In genomic region chr11:96330511-96330859, GRCh38 we compare ENCODE assay signal across 1 cellular context.
TF ChIP-seq lines count a peak whose summit lies in the region.

No MANE protein-coding gene starts in this region.

TF ChIP-seq in K562, 482 proteins besides CTCF, POLR2A, EP300 and RAD21 (continued from another document and continues in another):
- TF ChIP-seq, protein P1, sequence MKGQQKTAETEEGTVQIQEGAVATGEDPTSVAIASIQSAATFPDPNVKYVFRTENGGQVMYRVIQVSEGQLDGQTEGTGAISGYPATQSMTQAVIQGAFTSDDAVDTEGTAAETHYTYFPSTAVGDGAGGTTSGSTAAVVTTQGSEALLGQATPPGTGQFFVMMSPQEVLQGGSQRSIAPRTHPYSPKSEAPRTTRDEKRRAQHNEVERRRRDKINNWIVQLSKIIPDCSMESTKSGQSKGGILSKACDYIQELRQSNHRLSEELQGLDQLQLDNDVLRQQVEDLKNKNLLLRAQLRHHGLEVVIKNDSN (CRISPR knock-in tag; IDR thresholded peaks at IDR 0.05): no peak
- TF ChIP-seq ESRRA (IDR thresholded peaks at IDR 0.05; ENCODE audit: borderline replicate concordance, low read depth): no peak
- TF ChIP-seq RAD51 (IDR thresholded peaks at IDR 0.05; ENCODE audit: borderline replicate concordance, low read depth): no peak
- no peak for TF ChIP-seq PRPF4 (IDR thresholded peaks at IDR 0.05; ENCODE audit: insufficient read depth, low read depth, low read length, poor library complexity, severe bottlenecking)
- no peak for TF ChIP-seq UBTF (IDR thresholded peaks at IDR 0.05; ENCODE audit: borderline replicate concordance in 1 of 2, low read depth in 2 of 2, low read length in 2 of 2)
- peak; percentile 93 for TF ChIP-seq ZNF175 (CRISPR knock-in tag; IDR thresholded peaks at IDR 0.05; ENCODE audit: low read depth)
- TF ChIP-seq NFE2L1 (tag; IDR thresholded peaks at IDR 0.05; ENCODE audit: borderline replicate concordance, low read depth): peak; percentile 30; the same call in 1 of the 2 replicates
- 0 out of 2 replicates have a peak, but pooled peaks have one; percentile 57 for TF ChIP-seq ZNF644 (tag; IDR thresholded peaks at IDR 0.05; ENCODE audit: low read depth)
- TF ChIP-seq BRD9 (IDR thresholded peaks at IDR 0.05; ENCODE audit: low read depth, partially characterized antibody): no peak
- no peak for TF ChIP-seq GATA2 (CRISPR knock-in tag; IDR thresholded peaks at IDR 0.05)
- TF ChIP-seq, protein P2, sequence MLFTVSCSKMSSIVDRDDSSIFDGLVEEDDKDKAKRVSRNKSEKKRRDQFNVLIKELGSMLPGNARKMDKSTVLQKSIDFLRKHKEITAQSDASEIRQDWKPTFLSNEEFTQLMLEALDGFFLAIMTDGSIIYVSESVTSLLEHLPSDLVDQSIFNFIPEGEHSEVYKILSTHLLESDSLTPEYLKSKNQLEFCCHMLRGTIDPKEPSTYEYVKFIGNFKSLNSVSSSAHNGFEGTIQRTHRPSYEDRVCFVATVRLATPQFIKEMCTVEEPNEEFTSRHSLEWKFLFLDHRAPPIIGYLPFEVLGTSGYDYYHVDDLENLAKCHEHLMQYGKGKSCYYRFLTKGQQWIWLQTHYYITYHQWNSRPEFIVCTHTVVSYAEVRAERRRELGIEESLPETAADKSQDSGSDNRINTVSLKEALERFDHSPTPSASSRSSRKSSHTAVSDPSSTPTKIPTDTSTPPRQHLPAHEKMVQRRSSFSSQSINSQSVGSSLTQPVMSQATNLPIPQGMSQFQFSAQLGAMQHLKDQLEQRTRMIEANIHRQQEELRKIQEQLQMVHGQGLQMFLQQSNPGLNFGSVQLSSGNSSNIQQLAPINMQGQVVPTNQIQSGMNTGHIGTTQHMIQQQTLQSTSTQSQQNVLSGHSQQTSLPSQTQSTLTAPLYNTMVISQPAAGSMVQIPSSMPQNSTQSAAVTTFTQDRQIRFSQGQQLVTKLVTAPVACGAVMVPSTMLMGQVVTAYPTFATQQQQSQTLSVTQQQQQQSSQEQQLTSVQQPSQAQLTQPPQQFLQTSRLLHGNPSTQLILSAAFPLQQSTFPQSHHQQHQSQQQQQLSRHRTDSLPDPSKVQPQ (CRISPR knock-in tag; IDR thresholded peaks at IDR 0.05; ENCODE audit: borderline replicate concordance): peak; percentile 52; the same call in 1 of the 2 replicates
- no peak for TF ChIP-seq FIP1L1 (IDR thresholded peaks at IDR 0.05; ENCODE audit: low read depth, low read length, poor library complexity, severe bottlenecking)
- TF ChIP-seq ZNF277 (CRISPR knock-in tag; IDR thresholded peaks at IDR 0.05; ENCODE audit: borderline replicate concordance): no peak
- no peak for TF ChIP-seq MXD1 (CRISPR knock-in tag; IDR thresholded peaks at IDR 0.05; ENCODE audit: borderline replicate concordance, poor library complexity, severe bottlenecking)
- TF ChIP-seq PYGO2 (tag; IDR thresholded peaks at IDR 0.05): peak; percentile 93
- no peak for TF ChIP-seq ZNF407 (IDR thresholded peaks at IDR 0.05; ENCODE audit: low read depth)
- TF ChIP-seq RFX5 (IDR thresholded peaks at IDR 0.05; ENCODE audit: low read depth, low read length): no peak
- peak; percentile 37; the same call in 1 of the 2 replicates for TF ChIP-seq ZNF140 (CRISPR knock-in tag; IDR thresholded peaks at IDR 0.05)
- TF ChIP-seq, protein P3, sequence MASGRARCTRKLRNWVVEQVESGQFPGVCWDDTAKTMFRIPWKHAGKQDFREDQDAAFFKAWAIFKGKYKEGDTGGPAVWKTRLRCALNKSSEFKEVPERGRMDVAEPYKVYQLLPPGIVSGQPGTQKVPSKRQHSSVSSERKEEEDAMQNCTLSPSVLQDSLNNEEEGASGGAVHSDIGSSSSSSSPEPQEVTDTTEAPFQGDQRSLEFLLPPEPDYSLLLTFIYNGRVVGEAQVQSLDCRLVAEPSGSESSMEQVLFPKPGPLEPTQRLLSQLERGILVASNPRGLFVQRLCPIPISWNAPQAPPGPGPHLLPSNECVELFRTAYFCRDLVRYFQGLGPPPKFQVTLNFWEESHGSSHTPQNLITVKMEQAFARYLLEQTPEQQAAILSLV (tag; IDR thresholded peaks at IDR 0.05): peak; percentile 89
- TF ChIP-seq, protein P4, sequence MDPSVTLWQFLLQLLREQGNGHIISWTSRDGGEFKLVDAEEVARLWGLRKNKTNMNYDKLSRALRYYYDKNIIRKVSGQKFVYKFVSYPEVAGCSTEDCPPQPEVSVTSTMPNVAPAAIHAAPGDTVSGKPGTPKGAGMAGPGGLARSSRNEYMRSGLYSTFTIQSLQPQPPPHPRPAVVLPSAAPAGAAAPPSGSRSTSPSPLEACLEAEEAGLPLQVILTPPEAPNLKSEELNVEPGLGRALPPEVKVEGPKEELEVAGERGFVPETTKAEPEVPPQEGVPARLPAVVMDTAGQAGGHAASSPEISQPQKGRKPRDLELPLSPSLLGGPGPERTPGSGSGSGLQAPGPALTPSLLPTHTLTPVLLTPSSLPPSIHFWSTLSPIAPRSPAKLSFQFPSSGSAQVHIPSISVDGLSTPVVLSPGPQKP (CRISPR knock-in tag; IDR thresholded peaks at IDR 0.05): no peak
- TF ChIP-seq ZNF124 (CRISPR knock-in tag; IDR thresholded peaks at IDR 0.05): no peak
- no peak for TF ChIP-seq STAG1 (CRISPR knock-in tag; IDR thresholded peaks at IDR 0.05; ENCODE audit: borderline replicate concordance)
- TF ChIP-seq ZNF316 (IDR thresholded peaks at IDR 0.05): no peak
- TF ChIP-seq SNAPC5 (CRISPR knock-in tag; IDR thresholded peaks at IDR 0.05): no peak
- no peak for TF ChIP-seq SMARCE1 (IDR thresholded peaks at IDR 0.05)
- no peak for TF ChIP-seq NONO (IDR thresholded peaks at IDR 0.05; ENCODE audit: low read depth in 2 of 2, low read length in 1 of 2)
- no peak for TF ChIP-seq TCF7 (IDR thresholded peaks at IDR 0.05; ENCODE audit: borderline replicate concordance)
- TF ChIP-seq PCBP2 (IDR thresholded peaks at IDR 0.05; ENCODE audit: low read depth, low read length, poor library complexity, severe bottlenecking): no peak
- TF ChIP-seq ZKSCAN1 (IDR thresholded peaks at IDR 0.05; ENCODE audit: low read depth, low read length): no peak
- TF ChIP-seq, protein P5, sequence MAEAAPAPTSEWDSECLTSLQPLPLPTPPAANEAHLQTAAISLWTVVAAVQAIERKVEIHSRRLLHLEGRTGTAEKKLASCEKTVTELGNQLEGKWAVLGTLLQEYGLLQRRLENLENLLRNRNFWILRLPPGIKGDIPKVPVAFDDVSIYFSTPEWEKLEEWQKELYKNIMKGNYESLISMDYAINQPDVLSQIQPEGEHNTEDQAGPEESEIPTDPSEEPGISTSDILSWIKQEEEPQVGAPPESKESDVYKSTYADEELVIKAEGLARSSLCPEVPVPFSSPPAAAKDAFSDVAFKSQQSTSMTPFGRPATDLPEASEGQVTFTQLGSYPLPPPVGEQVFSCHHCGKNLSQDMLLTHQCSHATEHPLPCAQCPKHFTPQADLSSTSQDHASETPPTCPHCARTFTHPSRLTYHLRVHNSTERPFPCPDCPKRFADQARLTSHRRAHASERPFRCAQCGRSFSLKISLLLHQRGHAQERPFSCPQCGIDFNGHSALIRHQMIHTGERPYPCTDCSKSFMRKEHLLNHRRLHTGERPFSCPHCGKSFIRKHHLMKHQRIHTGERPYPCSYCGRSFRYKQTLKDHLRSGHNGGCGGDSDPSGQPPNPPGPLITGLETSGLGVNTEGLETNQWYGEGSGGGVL (CRISPR knock-in tag; IDR thresholded peaks at IDR 0.05): peak; percentile 82
- no peak for TF ChIP-seq SLC30A9 (CRISPR knock-in tag; IDR thresholded peaks at IDR 0.05)
- TF ChIP-seq ELF1 (tag; IDR thresholded peaks at IDR 0.05): no peak
- TF ChIP-seq POU5F1 (IDR thresholded peaks at IDR 0.05; ENCODE audit: borderline replicate concordance, low read depth, low read length, partially characterized antibody): no peak
- no peak for TF ChIP-seq PHF8 (IDR thresholded peaks at IDR 0.05; ENCODE audit: borderline replicate concordance, low read length)
- TF ChIP-seq TEAD4 (IDR thresholded peaks at IDR 0.05; ENCODE audit: low read length): no peak
- TF ChIP-seq TEAD4 (CRISPR knock-in tag; IDR thresholded peaks at IDR 0.05; ENCODE audit: borderline replicate concordance): no peak
- TF ChIP-seq ZNF12 (CRISPR knock-in tag; IDR thresholded peaks at IDR 0.05): no peak
